Comparison of ENCODE assay signal across 9 cellular contexts in the genomic region with DNA sequence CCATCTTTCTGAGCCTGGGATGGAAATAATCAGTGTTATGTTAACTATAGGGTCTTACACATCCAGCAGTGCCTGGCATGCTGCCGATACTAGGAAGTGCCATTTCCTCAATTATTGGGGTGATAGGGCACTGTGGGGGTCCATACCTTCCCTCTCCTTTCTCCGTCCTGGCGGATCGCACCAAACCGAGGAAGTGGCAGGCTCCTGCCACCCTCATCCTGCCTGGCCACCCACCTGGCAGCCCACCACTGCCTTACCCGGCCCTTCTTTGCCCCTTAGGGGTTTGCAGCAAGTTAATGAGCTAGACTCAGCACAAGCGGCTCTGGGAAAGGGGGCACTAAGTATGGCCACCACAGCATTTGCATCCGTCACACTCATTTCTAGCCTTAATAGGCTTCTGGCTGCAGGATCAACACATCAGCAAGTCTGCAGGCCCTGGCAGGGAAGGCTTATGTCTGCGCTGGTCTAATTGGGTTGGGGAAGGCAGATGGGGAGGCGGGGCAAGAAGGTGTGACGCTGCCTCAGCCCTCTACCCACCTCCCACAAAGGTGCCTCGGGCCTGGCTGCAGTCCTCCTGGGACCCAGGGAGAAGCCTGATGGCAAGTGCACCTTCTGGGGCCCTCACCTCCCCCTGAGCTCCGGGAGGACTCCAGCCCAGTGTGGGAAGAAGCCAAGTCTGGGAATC. TPM values are rescaled to one million over a fixed set of nuclear protein-coding genes. Genes with fewer than 3 reads are reported as not detected.
DNase-seq lines count a peak whose midpoint lies in the region; ATAC-seq, FAIRE-seq and TF ChIP-seq lines count a peak whose summit lies in the region.
"Had no signal": no experiment of that assay in that cellular context is flagged by ENCODE, and none has a peak within 500 bp of the region (broad histone marks: within the 10 kb centered on the region; RNA-seq: fewer than 3 reads in every experiment).

No MANE protein-coding gene starts in this region.

- H3K79me2 ChIP-seq in PC-3 (ENCODE audit: low read length) = no peaks in the 10 kb centered on the region

- BruUV-seq in PC-3 (replicated peaks; lab: Mats Ljungman, UMichigan) = no TSS peak

- in situ Hi-C loops in GM13976 (cut with MboI; ENCODE audit: low sequenced_read_pairs, unreplicated experiment) = loop anchor here (10.0 kb wide), 1 partner anchor 98 kb away; no protein-coding TSS in a partner anchor

- H3K4me2 ChIP-seq in PC-3 (ENCODE audit: low read length) = no peak overlapping the region

- ATAC-seq in HG02852 (IDR thresholded peaks at IDR 0.05; ENCODE audit: unreplicated experiment) (no peak), PC-3 (no peak)

- CTCF ChIA-PET in PC-3 (lab: Charles Lee) = interaction anchor here (0.5 to 4.9 kb wide), 5 partner anchors 28 to 113 kb away, joined by 4 to 45 read pairs (median 6); partner anchors contain the start of genes C1QL1 and DCAKD

- no peaks in the 10 kb centered on the region for H3K9me2 ChIP-seq in PC-3 (replicated peaks; ENCODE audit: low read length)

- H3K36me3 ChIP-seq in GM06990 (ENCODE audit: control insufficient read depth, insufficient read depth, low read length) (peaks cover 9% of the 10 kb centered on the region), sigmoid colon (peaks cover 0 to 22% (median 3%) of the 10 kb centered on the region in 4 donors), PC-3 (ENCODE audit: low read depth, low read length) (no peaks in the 10 kb centered on the region)

- DNase-seq in GM06990 (ENCODE audit: extremely low read depth, insufficient read length) (peak; percentile 55), NCI-H2171 (lab: John Stamatoyannopoulos, UW) (peak; percentile 94), cerebellar cortex (ENCODE audit: low spot score) (peak; percentile 72), sigmoid colon (no peak), RCC 7860 (ENCODE audit: low spot score) (no peak), PC-3 (no peak), GM13976 (ENCODE audit: low spot score) (no peak)

- 86 to 89% methylated on average over 13 of the region's 13 CpGs for WGBS in sigmoid colon, 2 donors

- H3K4me3 ChIP-seq in GM06990 (replicated peaks; ENCODE audit: low read depth, low read length) = no peak overlapping the region
- no peak overlapping the region for H3K4me3 ChIP-seq in sigmoid colon
- no peak overlapping the region for H3K4me3 ChIP-seq in PC-3 (ENCODE audit: low read length)

- TF ChIP-seq CTCF in GM06990 (IDR thresholded peaks at IDR 0.05; ENCODE audit: insufficient read depth, low read length, poor library complexity, severe bottlenecking) = no peak
- TF ChIP-seq CTCF in sigmoid colon (IDR thresholded peaks at IDR 0.05) = no peak
- TF ChIP-seq CTCF in PC-3 (conservative IDR thresholded peaks at IDR 0.05; ENCODE audit: low read depth, low read length) = no peak
- no peak for TF ChIP-seq CTCF in GM13976 (IDR thresholded peaks at IDR 0.05; ENCODE audit: borderline replicate concordance, control extremely low read depth, extremely low read depth, insufficient read depth, missing control alignments)

- peaks cover 5 to 47% (median 41%) of the 10 kb centered on the region in 4 donors for H3K4me1 ChIP-seq in sigmoid colon
- peaks cover 19% of the 10 kb centered on the region; the same call in 1 of the 2 replicates for H3K4me1 ChIP-seq in PC-3 (ENCODE audit: insufficient read depth, low read length)

- H2AFZ ChIP-seq in PC-3 (ENCODE audit: low read length) = no peak overlapping the region

- H3K9ac ChIP-seq in PC-3 (ENCODE audit: low read length) = no peak overlapping the region

- POLR2A ChIA-PET in PC-3 (lab: Charles Lee; ENCODE audit: unreplicated experiment) = no interaction called here

- no peaks in the 10 kb centered on the region for H3F3A ChIP-seq in PC-3 (ENCODE audit: low read length, unreplicated experiment)

- no peaks in the 10 kb centered on the region for H4K20me1 ChIP-seq in PC-3 (ENCODE audit: low read length)

- intact Hi-C loops in sigmoid colon (cut with DNase I) = loop anchor here (1.0 to 2.0 kb wide), 4 partner anchors 22 to 102 kb away; no protein-coding TSS in a partner anchor
- intact Hi-C loops in PC-3 (cut with micrococcal nuclease) = loop anchor here (1.0 to 5.0 kb wide), 3 partner anchors 102 to 120 kb away; partner anchors contain the start of gene PLCD3

- TF ChIP-seq POLR2A in sigmoid colon (IDR thresholded peaks at IDR 0.05) = no peak

- H3K27ac ChIP-seq in sigmoid colon (peak overlapping the region; percentile 82 to 89 (median 83)), PC-3 (ENCODE audit: low read length) (no peak overlapping the region)

- H3K9me3 ChIP-seq in sigmoid colon = no peaks in the 10 kb centered on the region
- H3K9me3 ChIP-seq in PC-3 (ENCODE audit: low read length) = no peaks in the 10 kb centered on the region

- H3K27me3 ChIP-seq in GM06990 (replicated peaks; ENCODE audit: control insufficient read depth, insufficient read depth, low read length) (peaks cover 2% of the 10 kb centered on the region), sigmoid colon (no peaks in the 10 kb centered on the region), PC-3 (ENCODE audit: low read length) (no peaks in the 10 kb centered on the region)

- FAIRE-seq in RCC 7860 (lab: Jason Lieb, UNC) = no peak
- FAIRE-seq: astrocyte had no signal

- TF ChIP-seq EP300 in sigmoid colon (IDR thresholded peaks at IDR 0.05) = no peak

RNA-seq across cellular contexts. Expression of gene DCAKD, which starts 28.6 kb away (rescaled TPM):
- total RNA-seq in sigmoid colon (10 to 100 TPM; 25.2 to 46.0 (median 31.9) TPM), PC-3 (2014; rRNA removed) (56.2 and 59.5 TPM in 2 replicates)
- 10 to 100 TPM in 1 of 3 donors, 1 to 10 TPM in 2; 5.1 to 14.7 (median 7.8) TPM for polyA plus RNA-seq in sigmoid colon

RNA-seq across cellular contexts. Expression of gene NMT1, which starts 38.3 kb away (rescaled TPM):
- total RNA-seq in sigmoid colon (10 to 100 TPM; 41.0 to 59.2 (median 55.6) TPM), PC-3 (2014; rRNA removed) (99.2 and 117 TPM in 2 replicates)
- polyA plus RNA-seq in sigmoid colon = 10 to 100 TPM; 13.2 to 38.4 (median 15.3) TPM

RNA-seq across cellular contexts. Expression of gene C1QL1, which starts 54.7 kb away (rescaled TPM):
- total RNA-seq in sigmoid colon = 1 to 10 TPM in 2 of 4 donors, under 1 TPM in 2; 0.41 to 4.3 (median 1.3) TPM
- 1 to 10 TPM in 2 of 3 donors, not detected in 1; 1.4 to 2.0 TPM for polyA plus RNA-seq in sigmoid colon
- total RNA-seq in PC-3 (2014; rRNA removed) = 2.8 and 4.1 TPM in 2 replicates
- total RNA-seq: astrocyte had no signal

Comparison
In these comparisons a context has a peak if more than half of its experiments do, and no peak if none do; other contexts are left out.
1. DNase-seq: peak in GM06990 (single experiment), NCI-H2171 (single experiment) and cerebellar cortex (single experiment); none in sigmoid colon (single experiment), RCC 7860 (single experiment), PC-3 (single experiment) and GM13976 (single experiment).